Comparison of ENCODE assay signal across 20 cellular contexts in the genomic region with DNA sequence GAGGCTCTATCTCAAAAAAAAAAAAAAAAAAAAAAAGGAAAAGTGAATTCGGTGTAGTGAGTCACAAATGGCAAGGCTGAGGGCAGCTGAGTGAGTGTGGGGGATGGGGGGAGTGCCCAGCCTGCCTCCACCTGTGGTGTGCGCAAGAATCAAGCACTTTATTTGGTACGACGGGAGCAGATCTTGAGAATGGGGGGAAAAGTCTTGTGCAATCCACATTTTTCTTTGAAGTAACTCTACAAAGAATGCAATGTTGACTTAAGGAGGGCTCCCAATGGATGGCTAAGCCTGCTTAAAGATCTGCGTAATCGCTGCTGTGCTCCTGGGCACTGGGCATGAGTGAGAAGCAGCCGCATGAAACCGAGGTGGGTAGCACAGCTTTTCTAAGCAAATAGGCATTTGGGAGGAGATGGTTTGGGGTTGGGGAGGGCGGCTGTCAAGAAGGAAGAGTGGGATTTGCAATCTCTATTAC. TPM values are rescaled to one million over a fixed set of nuclear protein-coding genes. Genes with fewer than 3 reads are reported as not detected.
A peak's percentile ranks its signal among the peaks of the same experiment; 100 is the strongest.
DNase-seq lines count a peak whose midpoint lies in the region; ATAC-seq, FAIRE-seq and TF ChIP-seq lines count a peak whose summit lies in the region.
"Had no signal": no experiment of that assay in that cellular context is flagged by ENCODE, and none has a peak within 500 bp of the region (broad histone marks: within the 10 kb centered on the region; RNA-seq: fewer than 3 reads in every experiment).

No MANE protein-coding gene starts in this region.

- no peaks in the 10 kb centered on the region for H3K36me3 ChIP-seq in body of pancreas (replicated peaks in 1 of 2; ENCODE audit: insufficient read depth in 1 of 2, low read depth in 2 of 2)
- H3K36me3 ChIP-seq in gastrocnemius medialis, result no peaks in the 10 kb centered on the region
- H3K36me3 ChIP-seq in A673 (ENCODE audit: insufficient read depth, low read length, poor library complexity, severe bottlenecking), result no peaks in the 10 kb centered on the region
- H3K36me3 ChIP-seq: right lobe of liver, SJSA1 had no signal

- H3K4me3 ChIP-seq in body of pancreas, result no peak overlapping the region
- H3K4me3 ChIP-seq in gastrocnemius medialis, result no peak overlapping the region
- H3K4me3 ChIP-seq in A673 (ENCODE audit: low read depth, low read length, poor library complexity, severe bottlenecking), result no peak overlapping the region
- H3K4me3 ChIP-seq: dorsolateral prefrontal cortex, GM23248, right lobe of liver, SJSA1 had no signal

- in situ Hi-C loops in gastrocnemius medialis (cut with MboI; ENCODE audit: low sequenced_read_pairs in 4 of 4), result no loop called here

- H3K27me3 ChIP-seq in foreskin keratinocyte, result peaks cover 55% of the 10 kb centered on the region
- H3K27me3 ChIP-seq in body of pancreas, result no peaks in the 10 kb centered on the region
- H3K27me3 ChIP-seq in gastrocnemius medialis, result peaks cover 0 to 8% (median 0%) of the 10 kb centered on the region in 3 donors
- H3K27me3 ChIP-seq in A673 (replicated peaks; ENCODE audit: insufficient read depth, low read depth, low read length, poor library complexity), result no peaks in the 10 kb centered on the region
- H3K27me3 ChIP-seq: dorsolateral prefrontal cortex, right lobe of liver had no signal

- CTCF ChIA-PET in A673 (lab: Charles Lee), result interaction anchor here (0.7 kb wide), 1 partner anchor 114 kb away, joined by 5 read pairs; no protein-coding TSS in a partner anchor

- TF ChIP-seq CTCF in foreskin keratinocyte (conservative IDR thresholded peaks at IDR 0.05) (no peak), body of pancreas (IDR thresholded peaks at IDR 0.05) (no peak), gastrocnemius medialis (IDR thresholded peaks at IDR 0.05 in 4 of 5, conservative IDR thresholded peaks at IDR 0.05 in 1 of 5) (no peak), A673 (conservative IDR thresholded peaks at IDR 0.05; ENCODE audit: low read depth, low read length) (no peak)

- BruUV-seq in A673 (replicated peaks; lab: Mats Ljungman, UMichigan), result no TSS peak

- H3K27ac ChIP-seq in foreskin keratinocyte (no peak overlapping the region), body of pancreas (no peak overlapping the region), gastrocnemius medialis (no peak overlapping the region), A673 (ENCODE audit: low read depth, low read length, poor library complexity, severe bottlenecking) (no peak overlapping the region)
- H3K27ac ChIP-seq: dorsolateral prefrontal cortex, GM23248, right lobe of liver, SJSA1 had no signal

- 24 to 30% methylated on average over 9 of the region's 9 CpGs for WGBS in body of pancreas, 2 donors

- DNase-seq in HCEC 1CT (peak; percentile 12), RCC 7860 (ENCODE audit: low spot score) (peak; percentile 43), foreskin keratinocyte (peak; percentile 74 to 76), renal cortical epithelial cell (ENCODE audit: low read depth) (peak; percentile 99), body of pancreas (no peak), gastrocnemius medialis (no peak), A673 (ENCODE audit: low spot score) (no peak)
- DNase-seq in activated CD4-positive, alpha-beta T cell treated with anti-CD3 and anti-CD28 coated beads for 4 hours, result no peak
- DNase-seq: anterior cingulate cortex; CD4-positive, CD25-positive, alpha-beta regulatory T cell; dorsolateral prefrontal cortex; GF-D8; GM23248; KG1; naive thymus-derived CD8-positive, alpha-beta T cell; right lobe of liver; stimulated activated CD4-positive, alpha-beta T cell treated with anti-CD3 and anti-CD28 coated beads, Interleukin-4, amount 100 ng/mL, for 4 hours had no signal

- POLR2A ChIA-PET in A673 (lab: Charles Lee; ENCODE audit: low non-redundant PET), result no interaction called here

- no peak for FAIRE-seq in RCC 7860 (lab: Jason Lieb, UNC)

- H3K4me1 ChIP-seq in foreskin keratinocyte, result no peaks in the 10 kb centered on the region
- H3K4me1 ChIP-seq in body of pancreas, result no peaks in the 10 kb centered on the region
- H3K4me1 ChIP-seq in gastrocnemius medialis, result no peaks in the 10 kb centered on the region
- H3K4me1 ChIP-seq in A673 (ENCODE audit: insufficient read depth, low read length, poor library complexity, severe bottlenecking), result no peaks in the 10 kb centered on the region
- H3K4me1 ChIP-seq: right lobe of liver, SJSA1 had no signal

- intact Hi-C loops in body of pancreas (cut with DNase I), result no loop called here
- intact Hi-C loops in gastrocnemius medialis (cut with DNase I; ENCODE audit: low total_unique reads), result no loop called here
- intact Hi-C loops in A673 (cut with micrococcal nuclease; ENCODE audit: unreplicated experiment), result no loop called here

- ATAC-seq in foreskin keratinocyte (peak; percentile 54), body of pancreas (no peak), gastrocnemius medialis (no peak)
- ATAC-seq: naive thymus-derived CD8-positive, alpha-beta T cell; right lobe of liver; stimulated activated memory B cell treated with anti-CD40 and anti-IgM and Interleukin-4, amounts not matched to agents 10 μg/mL and 1 μg/mL and 100 μg/mL, for 72 hours had no signal

- H3K9me3 ChIP-seq in body of pancreas (no peaks in the 10 kb centered on the region), gastrocnemius medialis (no peaks in the 10 kb centered on the region), A673 (ENCODE audit: low read depth, low read length, poor library complexity, severe bottlenecking) (no peaks in the 10 kb centered on the region)
- H3K9me3 ChIP-seq: right lobe of liver, SJSA1 had no signal

- TF ChIP-seq POLR2A in body of pancreas (IDR thresholded peaks at IDR 0.05) (no peak), gastrocnemius medialis (IDR thresholded peaks at IDR 0.05) (no peak)

RNA-seq across cellular contexts. Expression of gene ATP2C2, which starts 28.2 kb away (rescaled TPM):
- total RNA-seq in foreskin keratinocyte (0.17 and 0.25 TPM in 2 replicates), renal cortical epithelial cell (7.1 TPM in 1 of 2 replicates, not detected in the other), body of pancreas (10 to 100 TPM in 1 of 2 donors, 1 to 10 TPM in 1; 2.1 to 18.1 TPM), gastrocnemius medialis (under 1 TPM in 1 of 4 donors, not detected in 3; 0.44 TPM), A673 (2021) (not detected in 2 replicates)
- polyA plus RNA-seq in foreskin keratinocyte, result 0.10 TPM in 2 replicates
- total RNA-seq: activated T-helper 2 cell treated with anti-CD3 and anti-CD28 coated beads, Interferon-gamma antibody, Interleukin-2, Interleukin-4, amounts not matched to agents 10 μg/mL and 5 μg/mL and 100 μg/mL, durations not matched to agents 14 hours and 24 hours and 36 hours; CD4-positive, CD25-positive, alpha-beta regulatory T cell; GM23248; naive thymus-derived CD8-positive, alpha-beta T cell; SJSA1 had no signal
- polyA plus RNA-seq: naive thymus-derived CD8-positive, alpha-beta T cell had no signal

Comparison
In these comparisons a context has a peak if more than half of its experiments do, and no peak if none do; other contexts are left out.
1. DNase-seq: peak in HCEC 1CT (single experiment), RCC 7860 (single experiment), foreskin keratinocyte (2 of 2) and renal cortical epithelial cell (single experiment); none in activated CD4-positive, alpha-beta T cell treated with anti-CD3 and anti-CD28 coated beads for 4 hours (0 of 2), body of pancreas (0 of 4), gastrocnemius medialis (0 of 2) and A673 (single experiment).